19 cellular contexts compared by ENCODE assay signal in genomic region chr4:6361076-6361784, GRCh38.
A peak's percentile ranks its signal among the peaks of the same experiment; 100 is the strongest.
DNase-seq lines count a peak whose midpoint lies in the region; ATAC-seq, FAIRE-seq and TF ChIP-seq lines count a peak whose summit lies in the region.
"Had no signal": no experiment of that assay in that cellular context is flagged by ENCODE, and none has a peak within 500 bp of the region (broad histone marks: within the 10 kb centered on the region; RNA-seq: fewer than 3 reads in every experiment).

No MANE protein-coding gene starts in this region.

- TF ChIP-seq POLR2A in GM12892 (IDR thresholded peaks at IDR 0.05; ENCODE audit: low read depth, low read length): no peak

- no peaks in the 10 kb centered on the region for H3K36me3 ChIP-seq in neural cell (ENCODE audit: insufficient read depth, low read length)
- H3K36me3 ChIP-seq in SJCRH30: no peaks in the 10 kb centered on the region
- H3K36me3 ChIP-seq: BLaER1 treated with 17β-estradiol and CSF1 and Interleukin-3, amounts not matched to agents 10 nM and 100 nM had no signal

- peak overlapping the region; percentile 72 for H3K9ac ChIP-seq in neural cell (ENCODE audit: low read length)
- H3K9ac ChIP-seq: BLaER1 treated with 17β-estradiol and CSF1 and Interleukin-3, amounts not matched to agents 10 nM and 100 nM had no signal

- no peaks in the 10 kb centered on the region for H3K4me1 ChIP-seq in SJCRH30

- ATAC-seq in Right ventricle myocardium inferior (no peak), left ventricle myocardium superior (no peak)
- no peak for ATAC-seq in activated T-cell treated with anti-CD3 and anti-CD28 coated beads, Interleukin-2, amount 50 U/mL, for 72 hours (replicated peaks in 1 of 2)
- ATAC-seq: CD8-positive, alpha-beta T cell had no signal

- H3K4me3 ChIP-seq in dorsolateral prefrontal cortex: no peak overlapping the region
- H3K4me3 ChIP-seq in neural cell (ENCODE audit: low read length): peak overlapping the region; percentile 62
- H3K4me3 ChIP-seq in SJCRH30: no peak overlapping the region
- H3K4me3 ChIP-seq: BLaER1 treated with 17β-estradiol and CSF1 and Interleukin-3, amounts not matched to agents 10 nM and 100 nM; GM23338 had no signal

- TF ChIP-seq RAD21 in neural cell (conservative IDR thresholded peaks at IDR 0.05): no peak

- peaks cover 0 to 3% of the 10 kb centered on the region in 2 donors for H3K9me3 Mint-ChIP-seq in activated T-cell treated with anti-CD3 and anti-CD28 coated beads, Interleukin-2, amount 50 U/mL, for 72 hours
- H3K9me3 Mint-ChIP-seq: CD8-positive, alpha-beta T cell; GM23338 had no signal

- no peaks in the 10 kb centered on the region for H3K9me2 ChIP-seq in neural cell (ENCODE audit: insufficient read depth, low read length)

- H3K36me3 Mint-ChIP-seq in activated T-cell treated with anti-CD3 and anti-CD28 coated beads, Interleukin-2, amount 50 U/mL, for 72 hours (ENCODE audit: insufficient read depth in 2 of 2): no peaks in the 10 kb centered on the region
- H3K36me3 Mint-ChIP-seq: CD8-positive, alpha-beta T cell had no signal

- intact Hi-C loops in Right ventricle myocardium inferior (cut with DNase I) (no loop called here), left ventricle myocardium superior (cut with micrococcal nuclease) (no loop called here), dorsolateral prefrontal cortex (cut with DNase I) (no loop called here)

- H2AFZ ChIP-seq in neural cell (ENCODE audit: low read depth, low read length): no peak overlapping the region
- H2AFZ ChIP-seq: GM23338 had no signal

- H3K27me3 ChIP-seq in dorsolateral prefrontal cortex (no peaks in the 10 kb centered on the region), neural cell (ENCODE audit: insufficient read depth, low read depth, low read length) (no peaks in the 10 kb centered on the region), SJCRH30 (peaks cover 7% of the 10 kb centered on the region; the same call in 1 of the 2 replicates)
- H3K27me3 ChIP-seq: BLaER1 treated with 17β-estradiol and CSF1 and Interleukin-3, amounts not matched to agents 10 nM and 100 nM had no signal

- no peaks in the 10 kb centered on the region for H3K4me1 Mint-ChIP-seq in activated T-cell treated with anti-CD3 and anti-CD28 coated beads, Interleukin-2, amount 50 U/mL, for 72 hours (ENCODE audit: low read depth)
- H3K4me1 Mint-ChIP-seq: B cell had no signal

- no peak for TF ChIP-seq EP300 in neural cell (conservative IDR thresholded peaks at IDR 0.05; ENCODE audit: poor library complexity, severe bottlenecking)

- no peaks in the 10 kb centered on the region for H4K20me1 ChIP-seq in neural cell (ENCODE audit: insufficient read depth)

- peak overlapping the region; percentile 13 for H3K4me2 ChIP-seq in neural cell (ENCODE audit: low read length)
- H3K4me2 ChIP-seq: GM23338 had no signal

- H3K9me3 ChIP-seq in neural cell (ENCODE audit: low read length) (no peaks in the 10 kb centered on the region), SJCRH30 (replicated peaks) (no peaks in the 10 kb centered on the region)
- H3K9me3 ChIP-seq: BLaER1 treated with 17β-estradiol and CSF1 and Interleukin-3, amounts not matched to agents 10 nM and 100 nM had no signal

- H3K27me3 Mint-ChIP-seq in activated T-cell treated with anti-CD3 and anti-CD28 coated beads, Interleukin-2, amount 50 U/mL, for 72 hours (ENCODE audit: low read depth): peaks cover 5% of the 10 kb centered on the region

- no peak overlapping the region for H3K4me3 Mint-ChIP-seq in activated T-cell treated with anti-CD3 and anti-CD28 coated beads, Interleukin-2, amount 50 U/mL, for 72 hours
- H3K4me3 Mint-ChIP-seq: B cell; CD8-positive, alpha-beta T cell; GM23338 had no signal

- DNase-seq in Right ventricle myocardium inferior (ENCODE audit: missing footprints) (peak; percentile 2), left ventricle myocardium superior (no peak), dorsolateral prefrontal cortex (no peak), HuH-7.5 (ENCODE audit: low spot score) (no peak), SJCRH30 (no peak), GM12892 (ENCODE audit: insufficient read length) (no peak)
- DNase-seq in activated T-cell treated with anti-CD3 and anti-CD28 coated beads, Interleukin-2, amount 50 U/mL, for 72 hours: no peak
- DNase-seq: 8988T; Calu3; CD8-positive, alpha-beta T cell; GF-D8; HCEC 1CT had no signal

- peak overlapping the region in 48 of 59 donors; percentile 11 to 90 (median 57) for H3K27ac ChIP-seq in dorsolateral prefrontal cortex
- H3K27ac ChIP-seq in neural cell (ENCODE audit: low read length): peak overlapping the region; percentile 94
- no peak overlapping the region for H3K27ac ChIP-seq in SJCRH30
- H3K27ac ChIP-seq: BLaER1 treated with 17β-estradiol and CSF1 and Interleukin-3, amounts not matched to agents 10 nM and 100 nM; HL-60 had no signal

- no peaks in the 10 kb centered on the region for H3F3A ChIP-seq in neural cell (ENCODE audit: insufficient read depth, low read length, poor library complexity, severe bottlenecking)

- no peak overlapping the region for H3K27ac Mint-ChIP-seq in activated T-cell treated with anti-CD3 and anti-CD28 coated beads, Interleukin-2, amount 50 U/mL, for 72 hours
- H3K27ac Mint-ChIP-seq: B cell; CD8-positive, alpha-beta T cell; GM23338; IgD-negative memory B cell had no signal

- TF ChIP-seq CTCF in dorsolateral prefrontal cortex (IDR thresholded peaks at IDR 0.05 in 54 of 56, conservative IDR thresholded peaks at IDR 0.05 in 2 of 56; ENCODE audit: low read depth in 1 of 56, partially characterized antibody in 56 of 56) (no peak), neural cell (IDR thresholded peaks at IDR 0.05; ENCODE audit: poor library complexity, severe bottlenecking) (no peak)

- no peaks in the 10 kb centered on the region for H3K79me2 ChIP-seq in neural cell (replicated peaks; ENCODE audit: insufficient read depth, low read length)

- no peak for FAIRE-seq in GM12892 (lab: Jason Lieb, UNC)
- FAIRE-seq: H54 had no signal

TF ChIP-seq in neural cell, 6 proteins besides CTCF, POLR2A, EP300 and RAD21:
- TF ChIP-seq REST (IDR thresholded peaks at IDR 0.05; ENCODE audit: borderline replicate concordance) (no peak), POLR2AphosphoS5 (IDR thresholded peaks at IDR 0.05) (no peak)
